In the genomic region with DNA sequence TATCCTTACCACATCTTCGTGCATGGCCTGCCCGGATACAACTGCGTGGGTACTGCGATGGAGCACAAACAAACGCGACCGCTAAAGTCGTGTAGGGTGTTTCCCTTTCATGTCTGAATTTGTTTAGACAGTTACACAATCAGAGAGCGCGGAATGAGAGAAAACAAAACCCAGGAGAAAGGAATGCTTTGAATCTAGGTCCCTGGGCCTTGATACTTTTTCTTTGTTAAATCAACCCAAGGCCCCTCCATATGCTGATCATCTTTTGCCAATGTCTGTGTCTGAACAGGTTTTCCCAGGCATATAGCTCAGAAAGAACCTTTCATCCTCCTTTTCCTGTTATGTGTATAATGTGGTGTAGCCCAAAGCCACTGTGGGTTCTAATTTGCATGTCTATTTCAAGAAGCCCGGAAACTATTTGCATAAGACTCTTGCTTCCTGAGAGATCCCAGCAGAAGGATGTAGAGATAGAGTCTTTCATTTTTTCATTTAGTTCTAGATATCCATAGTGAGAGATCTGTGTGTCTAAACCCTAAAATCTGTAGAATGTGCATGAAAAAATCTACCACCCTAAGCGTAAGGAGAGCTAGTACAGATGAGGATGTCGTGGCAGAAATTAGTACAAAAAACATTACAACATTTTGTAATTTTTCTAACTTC, we compare ENCODE assay signal across 8 cellular contexts.
DNase-seq lines count a peak whose midpoint lies in the region; ATAC-seq and TF ChIP-seq lines count a peak whose summit lies in the region.

No MANE protein-coding gene starts in this region.

- H3K27me3 ChIP-seq in ascending aorta = no peaks in the 10 kb centered on the region

- 42 to 48% methylated on average over 13 of the region's 13 CpGs for WGBS in lower leg skin, 2 donors

- DNase-seq in NCI-H510A treated with DMSO at 0.1 percent for 48 hours (lab: John Stamatoyannopoulos, UW) = peak; percentile 53
- peak; percentile 47 for DNase-seq in activated naive CD4-positive, alpha-beta T cell treated with anti-CD3 and anti-CD28 coated beads, Interleukin-2, amount 50 U/mL, for 16 hours
- peak in 1 of 3 donors; percentile 16 for DNase-seq in mucosa of descending colon
- DNase-seq in ascending aorta (ENCODE audit: low spot score in 2 of 2) = no peak
- no peak for DNase-seq in lower leg skin (ENCODE audit: low spot score in 2 of 2)
- DNase-seq in effector CD8-positive, alpha-beta T cell (lab: John Stamatoyannopoulos, UW) = no peak

- intact Hi-C loops in mucosa of descending colon (cut with DNase I, micrococcal nuclease) = no loop called here
- intact Hi-C loops in ascending aorta (cut with DNase I) = no loop called here
- intact Hi-C loops in lower leg skin (cut with DNase I; ENCODE audit: low total_unique reads) = no loop called here

- H3K27ac ChIP-seq in ascending aorta = no peak overlapping the region

- H3K9me3 ChIP-seq in mucosa of descending colon (no peaks in the 10 kb centered on the region), ascending aorta (no peaks in the 10 kb centered on the region)

- no peak for TF ChIP-seq POLR2A in lower leg skin (IDR thresholded peaks at IDR 0.05)

- peak; percentile 56 for ATAC-seq in GM18873 (IDR thresholded peaks at IDR 0.05; ENCODE audit: low FRiP score, unreplicated experiment)
- peak; percentile 50 for ATAC-seq in HG02870 (IDR thresholded peaks at IDR 0.05; ENCODE audit: unreplicated experiment)
- peak; percentile 62 for ATAC-seq in mucosa of descending colon

- H3K4me3 ChIP-seq in mucosa of descending colon (no peak overlapping the region), ascending aorta (no peak overlapping the region), lower leg skin (ENCODE audit: low read depth, poor library complexity, severe bottlenecking) (no peak overlapping the region)

- H3K4me1 ChIP-seq in mucosa of descending colon (ENCODE audit: low read depth) (no peaks in the 10 kb centered on the region), ascending aorta (no peaks in the 10 kb centered on the region)

- TF ChIP-seq CTCF in mucosa of descending colon (IDR thresholded peaks at IDR 0.05) = no peak
- no peak for TF ChIP-seq CTCF in ascending aorta (IDR thresholded peaks at IDR 0.05)
- no peak for TF ChIP-seq CTCF in lower leg skin (IDR thresholded peaks at IDR 0.05)

- H3K36me3 ChIP-seq in mucosa of descending colon (ENCODE audit: low read depth) (no peaks in the 10 kb centered on the region), ascending aorta (no peaks in the 10 kb centered on the region)

Comparison
In these comparisons a context has a peak if more than half of its experiments do, and no peak if none do; other contexts are left out.
1. DNase-seq: peak in NCI-H510A treated with DMSO at 0.1 percent for 48 hours (single experiment) and activated naive CD4-positive, alpha-beta T cell treated with anti-CD3 and anti-CD28 coated beads, Interleukin-2, amount 50 U/mL, for 16 hours (single experiment); none in ascending aorta (0 of 2), lower leg skin (0 of 2) and effector CD8-positive, alpha-beta T cell (single experiment).
2. Peak in every context shown above with its lines, with median percentiles within 50 percentile points of each other: ATAC-seq.